In the genomic region with DNA sequence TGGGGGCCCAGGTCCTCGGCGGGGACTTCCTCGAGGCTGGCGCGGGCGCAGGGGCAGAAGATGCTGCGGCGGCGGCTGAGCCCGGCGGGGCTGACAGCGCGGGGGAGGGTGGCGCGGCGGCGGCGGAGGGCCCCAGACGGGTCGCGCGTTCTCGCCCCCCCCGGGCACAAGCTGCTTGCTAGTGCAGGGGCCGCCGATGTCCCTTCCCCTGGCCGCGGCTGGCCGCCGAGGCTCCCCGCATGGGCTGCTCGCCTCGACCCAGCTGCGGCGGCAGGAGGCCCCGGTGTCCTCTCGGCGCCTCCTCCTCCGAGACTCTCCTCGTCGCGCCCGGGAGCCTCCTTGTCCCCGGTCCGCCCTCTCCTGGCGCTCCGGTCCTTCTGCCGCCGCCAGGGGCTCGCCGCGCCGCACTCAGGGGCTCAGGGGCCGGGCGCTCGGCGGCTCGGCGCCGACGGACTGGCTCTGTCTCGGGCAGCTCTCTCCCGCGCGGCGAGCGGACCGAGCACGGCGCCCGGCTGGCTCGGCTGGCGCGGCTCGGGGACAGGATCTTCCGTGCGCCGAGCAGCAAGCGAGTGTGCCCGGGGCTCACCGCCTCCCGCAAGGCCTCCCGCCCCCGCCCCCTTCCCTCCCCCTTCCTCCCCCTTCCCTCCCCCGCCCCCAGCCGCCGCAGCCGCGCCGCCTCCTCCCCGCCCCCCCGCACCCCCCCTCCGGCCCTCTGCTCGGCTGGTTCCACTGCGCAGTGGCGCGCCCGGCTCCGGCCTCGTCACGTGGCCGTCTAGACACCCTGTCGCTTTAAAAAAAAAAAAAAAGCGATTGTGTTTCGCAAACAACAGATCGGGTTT, we compare ENCODE assay signal across 1 cellular context.
TF ChIP-seq lines count a peak whose summit lies in the region.

No MANE protein-coding gene starts in this region.

TF ChIP-seq in HepG2, 621 proteins besides CTCF, POLR2A, EP300 and RAD21 (continued from another document):
- TF ChIP-seq THRA (CRISPR knock-in tag; IDR thresholded peaks at IDR 0.05; ENCODE audit: borderline replicate concordance) (no peak), ZNF224 (CRISPR knock-in tag; IDR thresholded peaks at IDR 0.05) (no peak), CBFB (CRISPR knock-in tag; IDR thresholded peaks at IDR 0.05) (no peak), ZNF570 (CRISPR knock-in tag; IDR thresholded peaks at IDR 0.05; ENCODE audit: borderline replicate concordance) (no peak), ZNF367 (CRISPR knock-in tag; IDR thresholded peaks at IDR 0.05; ENCODE audit: borderline replicate concordance) (no peak), CEBPB (IDR thresholded peaks at IDR 0.05; ENCODE audit: borderline replicate concordance, low read depth, low read length) (peak; percentile 39; the same call in 1 of the 2 replicates), AHDC1 (CRISPR knock-in tag; IDR thresholded peaks at IDR 0.05; ENCODE audit: borderline replicate concordance) (no peak), HOXA7 (CRISPR knock-in tag; IDR thresholded peaks at IDR 0.05) (no peak), YEATS2 (CRISPR knock-in tag; IDR thresholded peaks at IDR 0.05; ENCODE audit: borderline replicate concordance) (no peak)
